Comparison of ENCODE assay signal across 9 cellular contexts in genomic region chr22:46731246-46732040, GRCh38. TPM values are rescaled to one million over a fixed set of nuclear protein-coding genes. Genes with fewer than 3 reads are reported as not detected.
A peak's percentile ranks its signal among the peaks of the same experiment; 100 is the strongest.
DNase-seq lines count a peak whose midpoint lies in the region; ATAC-seq and TF ChIP-seq lines count a peak whose summit lies in the region.
"Had no signal": no experiment of that assay in that cellular context is flagged by ENCODE, and none has a peak within 500 bp of the region (broad histone marks: within the 10 kb centered on the region; RNA-seq: fewer than 3 reads in every experiment).

No MANE protein-coding gene starts in this region.

- H3K23ac ChIP-seq in neuronal stem cell (ENCODE audit: low read depth, low read length, poor library complexity): peak overlapping the region; percentile 89

- peak overlapping the region; percentile 5 for H2BK5ac ChIP-seq in neuronal stem cell (ENCODE audit: low read length)

- peak overlapping the region in 7 of 8 donors; percentile 55 to 100 (median 94) for H3K27ac Mint-ChIP-seq in CD8-positive, alpha-beta memory T cell
- peak overlapping the region; percentile 46 for H3K27ac Mint-ChIP-seq in endodermal cell

- H3K27me3 ChIP-seq in CD8-positive, alpha-beta memory T cell (ENCODE audit: insufficient read depth, low read length, poor library complexity, severe bottlenecking): no peaks in the 10 kb centered on the region
- H3K27me3 ChIP-seq in endodermal cell (ENCODE audit: control insufficient read depth, insufficient read depth, low read length, poor library complexity, severe bottlenecking) (no peaks in the 10 kb centered on the region), neuronal stem cell (ENCODE audit: control insufficient read depth in 3 of 3, insufficient read depth in 3 of 3, low read depth in 1 of 3, low read length in 3 of 3) (no peaks in the 10 kb centered on the region), uterus (no peaks in the 10 kb centered on the region), tibial artery (no peaks in the 10 kb centered on the region)

- POLR2A ChIA-PET in CD8-positive, alpha-beta memory T cell (lab: Charles Lee): interaction anchor here (1.6 kb wide), 1 partner anchor 9 kb away, joined by 5 read pairs; no protein-coding TSS in a partner anchor

- H3K9me3 Mint-ChIP-seq in CD8-positive, alpha-beta memory T cell: no peaks in the 10 kb centered on the region
- H3K9me3 Mint-ChIP-seq in endodermal cell: no peaks in the 10 kb centered on the region

- H2BK15ac ChIP-seq in neuronal stem cell (ENCODE audit: low read length): no peak overlapping the region

- peaks cover 10 to 69% (median 12%) of the 10 kb centered on the region in 3 donors for H3K36me3 Mint-ChIP-seq in CD8-positive, alpha-beta memory T cell
- peaks cover 19% of the 10 kb centered on the region for H3K36me3 Mint-ChIP-seq in endodermal cell (ENCODE audit: low read depth)

- no peak overlapping the region for H3K4me3 ChIP-seq in CD8-positive, alpha-beta memory T cell (ENCODE audit: low read length)
- H3K4me3 ChIP-seq in endodermal cell (ENCODE audit: low read length) (no peak overlapping the region), neuronal stem cell (ENCODE audit: low read length in 2 of 2) (no peak overlapping the region), uterus (no peak overlapping the region), tibial artery (no peak overlapping the region)
- H3K4me3 ChIP-seq: GM12878 had no signal

- H3K4me3 Mint-ChIP-seq in CD8-positive, alpha-beta memory T cell: peak overlapping the region; percentile 21 to 85 (median 66)
- no peak overlapping the region for H3K4me3 Mint-ChIP-seq in endodermal cell

- TF ChIP-seq CTCF in endodermal cell (conservative IDR thresholded peaks at IDR 0.05): no peak
- no peak for TF ChIP-seq CTCF in uterus (IDR thresholded peaks at IDR 0.05)
- TF ChIP-seq CTCF in tibial artery (IDR thresholded peaks at IDR 0.05): no peak

- H3K79me1 ChIP-seq in neuronal stem cell (ENCODE audit: low read depth, low read length): peaks cover 19% of the 10 kb centered on the region

- no peak for TF ChIP-seq POLR2A in uterus (IDR thresholded peaks at IDR 0.05)

- peaks cover 5% of the 10 kb centered on the region for H3K36me3 ChIP-seq in CD8-positive, alpha-beta memory T cell (ENCODE audit: insufficient read depth, low read length)
- H3K36me3 ChIP-seq in endodermal cell (ENCODE audit: control insufficient read depth, insufficient read depth, low read length): peaks cover 3% of the 10 kb centered on the region
- peaks cover 14 to 70% of the 10 kb centered on the region in 2 donors for H3K36me3 ChIP-seq in neuronal stem cell (replicated peaks in 1 of 2; ENCODE audit: control insufficient read depth in 2 of 2, insufficient read depth in 2 of 2, low read length in 2 of 2)
- no peaks in the 10 kb centered on the region for H3K36me3 ChIP-seq in uterus
- peaks cover 0 to 11% (median 6%) of the 10 kb centered on the region in 3 donors for H3K36me3 ChIP-seq in tibial artery

- 66 to 82% methylated on average over 15 to 22 of the region's 22 CpGs for WGBS in endodermal cell (ENCODE audit: insufficient coverage in 1 of 2, insufficient read length in 1 of 2), 2 experiments
- WGBS in neuronal stem cell (ENCODE audit: extremely low coverage in 2 of 2, insufficient read length in 2 of 2, insufficient replicate concordance in 1 of 2), 2 donors: no CpG with 5 or more reads among the region's 22 CpGs

- H2BK12ac ChIP-seq in neuronal stem cell (ENCODE audit: low read length): peak overlapping the region; percentile 18

- H3K4me1 Mint-ChIP-seq in CD8-positive, alpha-beta memory T cell: peaks cover 54 to 81% (median 78%) of the 10 kb centered on the region in 3 donors
- H3K4me1 Mint-ChIP-seq in endodermal cell: peaks cover 20% of the 10 kb centered on the region

- peak overlapping the region; percentile 4 for H4K8ac ChIP-seq in neuronal stem cell (ENCODE audit: low read depth, low read length)

- no peak overlapping the region for H2AFZ ChIP-seq in neuronal stem cell (ENCODE audit: low read length)

- H4K91ac ChIP-seq in neuronal stem cell (ENCODE audit: low read depth, low read length, poor library complexity): peak overlapping the region; percentile 72

- H3K27ac ChIP-seq in CD8-positive, alpha-beta memory T cell (ENCODE audit: low read depth, low read length): no peak overlapping the region
- peak overlapping the region; percentile 44 for H3K27ac ChIP-seq in endodermal cell (ENCODE audit: low read depth, low read length)
- no peak overlapping the region for H3K27ac ChIP-seq in neuronal stem cell (replicated peaks; ENCODE audit: low read length)
- H3K27ac ChIP-seq in uterus: peak overlapping the region in 1 of 2 donors; percentile 13
- H3K27ac ChIP-seq in tibial artery: no peak overlapping the region

- no peak overlapping the region for H3K4me2 ChIP-seq in neuronal stem cell (ENCODE audit: insufficient read depth, low read length, poor library complexity, severe bottlenecking)

- intact Hi-C loops in uterus (cut with DNase I; ENCODE audit: low total_unique reads): no loop called here
- intact Hi-C loops in tibial artery (cut with DNase I; ENCODE audit: low total_unique reads): no loop called here

- DNase-seq in CD8-positive, alpha-beta memory T cell: no peak
- DNase-seq in NCI-H2171 treated with DMSO at 0.1 percent for 48 hours (lab: John Stamatoyannopoulos, UW) (peak; percentile 82), endodermal cell (peak; percentile 68), neuronal stem cell (ENCODE audit: low spot score) (no peak), middle frontal gyrus (ENCODE audit: extremely low spot score, low spot score) (no peak), uterus (no peak), tibial artery (no peak)

- no peak overlapping the region for H2BK120ac ChIP-seq in neuronal stem cell (ENCODE audit: low read depth, low read length)

- H3K18ac ChIP-seq in neuronal stem cell (ENCODE audit: low read length): peak overlapping the region; percentile 83

- no peak for ATAC-seq in GM19395 (IDR thresholded peaks at IDR 0.05; ENCODE audit: unreplicated experiment)
- ATAC-seq: GM12878 had no signal

- no peaks in the 10 kb centered on the region for H3K9me3 ChIP-seq in CD8-positive, alpha-beta memory T cell (ENCODE audit: low read length)
- H3K9me3 ChIP-seq in endodermal cell (ENCODE audit: control insufficient read depth, low read length): no peaks in the 10 kb centered on the region
- no peaks in the 10 kb centered on the region for H3K9me3 ChIP-seq in neuronal stem cell (replicated peaks in 1 of 2; ENCODE audit: control insufficient read depth in 2 of 2, insufficient read depth in 1 of 2, low read depth in 1 of 2, low read length in 2 of 2)
- H3K9me3 ChIP-seq in uterus: no peaks in the 10 kb centered on the region
- no peaks in the 10 kb centered on the region for H3K9me3 ChIP-seq in tibial artery

- H2AK5ac ChIP-seq in neuronal stem cell (ENCODE audit: low read depth, low read length): peak overlapping the region; percentile 56

- H3K4ac ChIP-seq in neuronal stem cell (ENCODE audit: low read length): peak overlapping the region; percentile 93

- no peaks in the 10 kb centered on the region for H3K27me3 Mint-ChIP-seq in CD8-positive, alpha-beta memory T cell
- no peaks in the 10 kb centered on the region for H3K27me3 Mint-ChIP-seq in endodermal cell (ENCODE audit: insufficient read depth)

- H3K9ac ChIP-seq in endodermal cell (ENCODE audit: extremely low read depth, low read length, poor library complexity, severe bottlenecking) (no peak overlapping the region), neuronal stem cell (ENCODE audit: low read depth, low read length, poor library complexity) (peak overlapping the region; percentile 21)

- H3K14ac ChIP-seq in neuronal stem cell (ENCODE audit: low read length): peak overlapping the region; percentile 75

- H3K4me1 ChIP-seq in CD8-positive, alpha-beta memory T cell (ENCODE audit: insufficient read depth, low read length): peaks cover 44% of the 10 kb centered on the region
- H3K4me1 ChIP-seq in endodermal cell (ENCODE audit: control insufficient read depth, insufficient read depth, low read length): peaks cover 3% of the 10 kb centered on the region
- peaks cover 10 to 26% of the 10 kb centered on the region in 2 donors for H3K4me1 ChIP-seq in neuronal stem cell (ENCODE audit: control insufficient read depth in 2 of 2, insufficient read depth in 1 of 2, low read depth in 1 of 2, low read length in 2 of 2)
- H3K4me1 ChIP-seq in uterus: peaks cover 0 to 21% of the 10 kb centered on the region in 2 donors
- peaks cover 0 to 54% (median 25%) of the 10 kb centered on the region in 4 donors for H3K4me1 ChIP-seq in tibial artery

- CTCF ChIA-PET in CD8-positive, alpha-beta memory T cell (lab: Charles Lee): interaction anchor here (0.9 to 1.9 kb wide), 2 partner anchors 27 to 72 kb away, joined by 4 to 8 read pairs; no protein-coding TSS in a partner anchor

RNA-seq across cellular contexts. Expression of gene CERK, which starts 6.6 kb away (rescaled TPM):
- total RNA-seq in CD8-positive, alpha-beta memory T cell: 10 to 100 TPM; 64.3 to 64.5 TPM
- 108 TPM for polyA plus RNA-seq in CD8-positive, alpha-beta memory T cell
- 10 to 100 TPM; 54.9 to 57.6 TPM for total RNA-seq in endodermal cell
- polyA plus RNA-seq in endodermal cell (2013, experiment 1 of 2): 63.5 TPM
- polyA plus RNA-seq in endodermal cell (2013, experiment 2 of 2): 60.5 TPM
- 50.9 TPM for polyA plus RNA-seq in neuronal stem cell (2013, experiment 1 of 2)
- 51.4 TPM for polyA plus RNA-seq in neuronal stem cell (2013, experiment 2 of 2)
- 10 to 100 TPM; 37.4 to 59.9 (median 57.3) TPM for total RNA-seq in uterus

RNA-seq across cellular contexts. Expression of gene TBC1D22A, which starts 31.0 kb away (rescaled TPM):
- 10 to 100 TPM; 34.0 to 34.8 TPM for total RNA-seq in CD8-positive, alpha-beta memory T cell
- 26.6 TPM for polyA plus RNA-seq in CD8-positive, alpha-beta memory T cell
- total RNA-seq in endodermal cell (10 to 100 TPM; 21.0 to 27.9 TPM), uterus (10 to 100 TPM in 3 of 4 donors, 1 to 10 TPM in 1; 9.2 to 45.3 (median 22.8) TPM)
- polyA plus RNA-seq in endodermal cell (2013, experiment 1 of 2): 11.4 TPM
- polyA plus RNA-seq in endodermal cell (2013, experiment 2 of 2): 11.7 TPM
- polyA plus RNA-seq in neuronal stem cell (2013, experiment 1 of 2): 10.2 TPM
- polyA plus RNA-seq in neuronal stem cell (2013, experiment 2 of 2): 10.6 TPM

Comparison
In these comparisons a context has a peak if more than half of its experiments do, and no peak if none do; other contexts are left out.
1. DNase-seq: peak in NCI-H2171 treated with DMSO at 0.1 percent for 48 hours (single experiment) and endodermal cell (single experiment); none in CD8-positive, alpha-beta memory T cell (0 of 5), neuronal stem cell (single experiment), middle frontal gyrus (single experiment), uterus (0 of 2) and tibial artery (0 of 2).